1 cellular context compared by ENCODE assay signal in the genomic region with DNA sequence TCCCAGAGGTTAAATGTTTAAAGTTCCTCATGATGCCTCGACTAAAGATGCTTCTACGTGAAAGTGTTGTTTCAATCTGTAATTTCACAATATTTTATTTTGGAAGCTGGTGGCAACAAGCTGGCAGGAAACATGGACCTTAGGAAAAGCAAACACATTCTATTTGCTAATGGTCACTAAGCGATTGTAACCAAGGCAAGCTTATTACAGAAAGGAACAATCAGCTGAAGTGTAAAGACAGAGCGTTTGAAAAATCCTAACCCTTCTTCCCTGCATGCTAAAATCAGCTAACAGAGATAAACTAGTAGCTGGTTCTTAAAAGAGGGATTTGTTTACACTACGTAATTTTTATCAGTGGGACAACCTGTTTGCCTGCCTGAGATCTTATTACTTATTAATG.
TF ChIP-seq lines count a peak whose summit lies in the region.

No MANE protein-coding gene starts in this region.

TF ChIP-seq in HepG2, 621 proteins besides CTCF, POLR2A, EP300 and RAD21 (continued from another document):
- no peak for TF ChIP-seq FOXP1 (IDR thresholded peaks at IDR 0.05)
- peak; percentile 44; the same call in 1 of the 2 replicates for TF ChIP-seq FOXP1 (CRISPR knock-in tag; IDR thresholded peaks at IDR 0.05)
- no peak for TF ChIP-seq PHF5A (CRISPR knock-in tag; IDR thresholded peaks at IDR 0.05; ENCODE audit: low read depth, unreplicated experiment)
- TF ChIP-seq SOX5 (CRISPR knock-in tag; IDR thresholded peaks at IDR 0.05; ENCODE audit: borderline replicate concordance) = peak; percentile 53; the same call in 1 of the 2 replicates
- TF ChIP-seq MTA1 (CRISPR knock-in tag; IDR thresholded peaks at IDR 0.05; ENCODE audit: borderline replicate concordance) = no peak
- TF ChIP-seq, protein P1, sequence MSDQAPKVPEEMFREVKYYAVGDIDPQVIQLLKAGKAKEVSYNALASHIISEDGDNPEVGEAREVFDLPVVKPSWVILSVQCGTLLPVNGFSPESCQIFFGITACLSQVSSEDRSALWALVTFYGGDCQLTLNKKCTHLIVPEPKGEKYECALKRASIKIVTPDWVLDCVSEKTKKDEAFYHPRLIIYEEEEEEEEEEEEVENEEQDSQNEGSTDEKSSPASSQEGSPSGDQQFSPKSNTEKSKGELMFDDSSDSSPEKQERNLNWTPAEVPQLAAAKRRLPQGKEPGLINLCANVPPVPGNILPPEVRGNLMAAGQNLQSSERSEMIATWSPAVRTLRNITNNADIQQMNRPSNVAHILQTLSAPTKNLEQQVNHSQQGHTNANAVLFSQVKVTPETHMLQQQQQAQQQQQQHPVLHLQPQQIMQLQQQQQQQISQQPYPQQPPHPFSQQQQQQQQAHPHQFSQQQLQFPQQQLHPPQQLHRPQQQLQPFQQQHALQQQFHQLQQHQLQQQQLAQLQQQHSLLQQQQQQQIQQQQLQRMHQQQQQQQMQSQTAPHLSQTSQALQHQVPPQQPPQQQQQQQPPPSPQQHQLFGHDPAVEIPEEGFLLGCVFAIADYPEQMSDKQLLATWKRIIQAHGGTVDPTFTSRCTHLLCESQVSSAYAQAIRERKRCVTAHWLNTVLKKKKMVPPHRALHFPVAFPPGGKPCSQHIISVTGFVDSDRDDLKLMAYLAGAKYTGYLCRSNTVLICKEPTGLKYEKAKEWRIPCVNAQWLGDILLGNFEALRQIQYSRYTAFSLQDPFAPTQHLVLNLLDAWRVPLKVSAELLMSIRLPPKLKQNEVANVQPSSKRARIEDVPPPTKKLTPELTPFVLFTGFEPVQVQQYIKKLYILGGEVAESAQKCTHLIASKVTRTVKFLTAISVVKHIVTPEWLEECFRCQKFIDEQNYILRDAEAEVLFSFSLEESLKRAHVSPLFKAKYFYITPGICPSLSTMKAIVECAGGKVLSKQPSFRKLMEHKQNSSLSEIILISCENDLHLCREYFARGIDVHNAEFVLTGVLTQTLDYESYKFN (CRISPR knock-in tag; conservative IDR thresholded peaks at IDR 0.05) = peak; percentile 33; the same call in 1 of the 2 replicates
- TF ChIP-seq XRCC5 (optimal IDR thresholded peaks at IDR 0.05; ENCODE audit: low read length) = no peak
- TF ChIP-seq TBX2 (CRISPR knock-in tag; IDR thresholded peaks at IDR 0.05; ENCODE audit: borderline replicate concordance) = 0 out of 2 replicates have a peak, but pooled peaks have one; percentile 33
- peak; percentile 26; the same call in 1 of the 2 replicates for TF ChIP-seq NR2F6 (IDR thresholded peaks at IDR 0.05)
- TF ChIP-seq NR2F6 (CRISPR knock-in tag; IDR thresholded peaks at IDR 0.05) = no peak
- 0 out of 2 replicates have a peak, but pooled peaks have one; percentile 12 for TF ChIP-seq NCOA2 (CRISPR knock-in tag; IDR thresholded peaks at IDR 0.05)
- TF ChIP-seq ELF3 (CRISPR knock-in tag; IDR thresholded peaks at IDR 0.05) = peak; percentile 15; the same call in 1 of the 2 replicates
- TF ChIP-seq SMARCC2 (IDR thresholded peaks at IDR 0.05) = 0 out of 2 replicates have a peak, but pooled peaks have one; percentile 33
- TF ChIP-seq AHDC1 (CRISPR knock-in tag; IDR thresholded peaks at IDR 0.05; ENCODE audit: borderline replicate concordance) = peak; percentile 68; the same call in 1 of the 2 replicates
- TF ChIP-seq BCL6 (CRISPR knock-in tag; IDR thresholded peaks at IDR 0.05) = no peak
- TF ChIP-seq ZSCAN9 (CRISPR knock-in tag; IDR thresholded peaks at IDR 0.05; ENCODE audit: borderline replicate concordance) = 0 out of 2 replicates have a peak, but pooled peaks have one; percentile 21
- TF ChIP-seq, protein P2, sequence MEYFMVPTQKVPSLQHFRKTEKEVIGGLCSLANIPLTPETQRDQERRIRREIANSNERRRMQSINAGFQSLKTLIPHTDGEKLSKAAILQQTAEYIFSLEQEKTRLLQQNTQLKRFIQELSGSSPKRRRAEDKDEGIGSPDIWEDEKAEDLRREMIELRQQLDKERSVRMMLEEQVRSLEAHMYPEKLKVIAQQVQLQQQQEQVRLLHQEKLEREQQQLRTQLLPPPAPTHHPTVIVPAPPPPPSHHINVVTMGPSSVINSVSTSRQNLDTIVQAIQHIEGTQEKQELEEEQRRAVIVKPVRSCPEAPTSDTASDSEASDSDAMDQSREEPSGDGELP (IDR thresholded peaks at IDR 0.05; ENCODE audit: borderline replicate concordance, low read depth) = peak; percentile 56; the same call in 1 of the 2 replicates
- TF ChIP-seq ETS1 (CRISPR knock-in tag; IDR thresholded peaks at IDR 0.05) = no peak
- TF ChIP-seq ZNF564 (CRISPR knock-in tag; IDR thresholded peaks at IDR 0.05) = no peak
- no peak for TF ChIP-seq ZNF260 (CRISPR knock-in tag; IDR thresholded peaks at IDR 0.05; ENCODE audit: borderline replicate concordance, low read depth)
- no peak for TF ChIP-seq SOX13 (IDR thresholded peaks at IDR 0.05)
- peak in 1 of 2 experiments; percentile 47; a peak in 1 of 4 replicates for TF ChIP-seq SOX13 (CRISPR knock-in tag; conservative IDR thresholded peaks at IDR 0.05 in 1 of 2, IDR thresholded peaks at IDR 0.05 in 1 of 2)
- 0 out of 2 replicates have a peak, but pooled peaks have one; percentile 16 for TF ChIP-seq TCF7 (IDR thresholded peaks at IDR 0.05; ENCODE audit: low read depth)
- peak; percentile 38; the same call in 1 of the 2 replicates for TF ChIP-seq TBX3 (IDR thresholded peaks at IDR 0.05; ENCODE audit: borderline replicate concordance)
- peak; percentile 76 for TF ChIP-seq CEBPB (IDR thresholded peaks at IDR 0.05; ENCODE audit: borderline replicate concordance, low read depth, low read length)
- 0 out of 2 replicates have a peak, but pooled peaks have one; percentile 16 for TF ChIP-seq PITX1 (CRISPR knock-in tag; IDR thresholded peaks at IDR 0.05)
- TF ChIP-seq FOXA3 (CRISPR knock-in tag; IDR thresholded peaks at IDR 0.05) = peak; percentile 44
- TF ChIP-seq ARID2 (CRISPR knock-in tag; IDR thresholded peaks at IDR 0.05; ENCODE audit: borderline replicate concordance) = no peak
- TF ChIP-seq RFX1 (IDR thresholded peaks at IDR 0.05) = peak; percentile 77
- TF ChIP-seq ARNTL (CRISPR knock-in tag; IDR thresholded peaks at IDR 0.05) = no peak
- TF ChIP-seq FOXJ3 (CRISPR knock-in tag; IDR thresholded peaks at IDR 0.05; ENCODE audit: borderline replicate concordance) = peak; percentile 59; the same call in 1 of the 2 replicates
- no peak for TF ChIP-seq TAF1 (CRISPR knock-in tag; IDR thresholded peaks at IDR 0.05)
- peak; percentile 55; the same call in 1 of the 2 replicates for TF ChIP-seq ARID3A (IDR thresholded peaks at IDR 0.05; ENCODE audit: low read depth, low read length)
- TF ChIP-seq RFX3 (CRISPR knock-in tag; IDR thresholded peaks at IDR 0.05) = peak; percentile 42; the same call in 1 of the 2 replicates
- TF ChIP-seq SOX6 (IDR thresholded peaks at IDR 0.05) = no peak
- TF ChIP-seq SOX6 (CRISPR knock-in tag; IDR thresholded peaks at IDR 0.05) = peak; percentile 33; the same call in 1 of the 2 replicates
- TF ChIP-seq DMAP1 (CRISPR knock-in tag; IDR thresholded peaks at IDR 0.05) = no peak
- TF ChIP-seq, protein P3, sequence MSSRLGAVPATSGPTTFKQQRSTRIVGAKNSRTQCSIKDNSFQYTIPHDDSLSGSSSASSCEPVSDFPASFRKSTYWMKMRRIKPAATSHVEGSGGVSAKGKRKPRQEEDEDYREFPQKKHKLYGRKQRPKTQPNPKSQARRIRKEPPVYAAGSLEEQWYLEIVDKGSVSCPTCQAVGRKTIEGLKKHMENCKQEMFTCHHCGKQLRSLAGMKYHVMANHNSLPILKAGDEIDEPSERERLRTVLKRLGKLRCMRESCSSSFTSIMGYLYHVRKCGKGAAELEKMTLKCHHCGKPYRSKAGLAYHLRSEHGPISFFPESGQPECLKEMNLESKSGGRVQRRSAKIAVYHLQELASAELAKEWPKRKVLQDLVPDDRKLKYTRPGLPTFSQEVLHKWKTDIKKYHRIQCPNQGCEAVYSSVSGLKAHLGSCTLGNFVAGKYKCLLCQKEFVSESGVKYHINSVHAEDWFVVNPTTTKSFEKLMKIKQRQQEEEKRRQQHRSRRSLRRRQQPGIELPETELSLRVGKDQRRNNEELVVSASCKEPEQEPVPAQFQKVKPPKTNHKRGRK (CRISPR knock-in tag; IDR thresholded peaks at IDR 0.05) = no peak
- TF ChIP-seq TBP (CRISPR knock-in tag; IDR thresholded peaks at IDR 0.05) = no peak
- TF ChIP-seq FOXA1 (IDR thresholded peaks at IDR 0.05) = no peak
- TF ChIP-seq FOXA1 (CRISPR knock-in tag; IDR thresholded peaks at IDR 0.05) = peak; percentile 32; the same call in 1 of the 2 replicates
